ENCODE assay signal across 8 cellular contexts in genomic region chr20:17969276-17969883, GRCh38. TPM values are rescaled to one million over a fixed set of nuclear protein-coding genes. Genes with fewer than 3 reads are reported as not detected.
DNase-seq lines count a peak whose midpoint lies in the region; ATAC-seq and TF ChIP-seq lines count a peak whose summit lies in the region.

No MANE protein-coding gene starts in this region.

- WGBS in smooth muscle cell (ENCODE audit: low lambda C conversion rate): 1% methylated on average over 29 of the region's 29 CpGs

- H3K9me3 ChIP-seq in OCI-LY3 (ENCODE audit: insufficient read depth, low read length): no peaks in the 10 kb centered on the region
- no peaks in the 10 kb centered on the region for H3K9me3 ChIP-seq in iPS-20b (ENCODE audit: insufficient read depth, low read depth, low read length)
- H3K9me3 ChIP-seq in smooth muscle cell (replicated peaks; ENCODE audit: low read depth): no peaks in the 10 kb centered on the region

- H2AFZ ChIP-seq in OCI-LY3 (ENCODE audit: low read depth, low read length): peak overlapping the region; percentile 73; the same call in 1 of the 2 replicates
- H2AFZ ChIP-seq in smooth muscle cell (ENCODE audit: low read depth): peak overlapping the region; percentile 88

- DNase-seq in AG08396 (ENCODE audit: low spot score) (peak; percentile 35), astrocyte of the spinal cord (ENCODE audit: low read depth, low spot score) (no peak), smooth muscle cell (lab: John Stamatoyannopoulos, UW; ENCODE audit: unreplicated experiment) (no peak), hepatic stellate cell (ENCODE audit: low spot score) (no peak)

- H3K27me3 ChIP-seq in OCI-LY3 (ENCODE audit: low read depth, low read length): no peaks in the 10 kb centered on the region
- H3K27me3 ChIP-seq in iPS-20b (ENCODE audit: insufficient read depth, low read length): no peaks in the 10 kb centered on the region
- no peaks in the 10 kb centered on the region for H3K27me3 ChIP-seq in smooth muscle cell (ENCODE audit: low read depth)

- peaks cover 53% of the 10 kb centered on the region for H4K20me1 ChIP-seq in OCI-LY3 (ENCODE audit: insufficient read depth, low read length)
- peaks cover 37% of the 10 kb centered on the region for H4K20me1 ChIP-seq in smooth muscle cell (ENCODE audit: low read depth)

- peaks cover 98% of the 10 kb centered on the region for H3K79me2 ChIP-seq in OCI-LY3 (ENCODE audit: low read length)
- H3K79me2 ChIP-seq in smooth muscle cell (ENCODE audit: low read depth): peaks cover 84% of the 10 kb centered on the region

- TF ChIP-seq CTCF in OCI-LY3 (IDR thresholded peaks at IDR 0.05; ENCODE audit: low read depth, low read length): 0 out of 2 replicates have a peak, but pooled peaks have one; percentile 15
- no peak for TF ChIP-seq CTCF in astrocyte of the spinal cord (IDR thresholded peaks at IDR 0.05; ENCODE audit: low read depth, low read length)
- no peak for TF ChIP-seq CTCF in smooth muscle cell (IDR thresholded peaks at IDR 0.05; ENCODE audit: borderline replicate concordance, insufficient read depth, poor library complexity, severe bottlenecking)

- in situ Hi-C loops in astrocyte of the spinal cord (cut with HindIII; ENCODE audit: low sequenced_read_pairs): no loop called here

- H3K27ac ChIP-seq in OCI-LY3 (ENCODE audit: low read length) (peak overlapping the region; percentile 95), iPS-20b (ENCODE audit: low read length) (peak overlapping the region; percentile 94), smooth muscle cell (ENCODE audit: low read depth) (peak overlapping the region; percentile 99)

- H3K4me1 ChIP-seq in OCI-LY3 (ENCODE audit: low read length) (peaks cover 53% of the 10 kb centered on the region), iPS-20b (ENCODE audit: insufficient read depth, low read length) (peaks cover 24% of the 10 kb centered on the region), smooth muscle cell (ENCODE audit: low read depth) (peaks cover 64% of the 10 kb centered on the region)

- peak overlapping the region; percentile 82 for H3K4me3 ChIP-seq in OCI-LY3 (ENCODE audit: low read length)
- H3K4me3 ChIP-seq in astrocyte of the spinal cord (ENCODE audit: low read depth, low read length): peak overlapping the region; percentile 90
- peak overlapping the region; percentile 96 for H3K4me3 ChIP-seq in iPS-20b (ENCODE audit: low read length)
- H3K4me3 ChIP-seq in smooth muscle cell: peak overlapping the region; percentile 75

- peaks cover 5% of the 10 kb centered on the region for H3F3A ChIP-seq in smooth muscle cell (ENCODE audit: low read depth)

- peak overlapping the region; percentile 78 for H3K4me2 ChIP-seq in OCI-LY3 (ENCODE audit: low read length)
- H3K4me2 ChIP-seq in smooth muscle cell: peak overlapping the region; percentile 89

- ATAC-seq in GM18508 (IDR thresholded peaks at IDR 0.05; ENCODE audit: insufficient read depth, unreplicated experiment) (peak; percentile 1), HG03045 (IDR thresholded peaks at IDR 0.05; ENCODE audit: unreplicated experiment) (peak; percentile 8)

- peaks cover 64% of the 10 kb centered on the region for H3K36me3 ChIP-seq in OCI-LY3 (replicated peaks; ENCODE audit: low read depth, low read length)
- H3K36me3 ChIP-seq in iPS-20b (ENCODE audit: insufficient read depth, low read depth, low read length): peaks cover 61% of the 10 kb centered on the region
- H3K36me3 ChIP-seq in smooth muscle cell (ENCODE audit: low read depth): no peaks in the 10 kb centered on the region

- H3K9ac ChIP-seq in OCI-LY3 (ENCODE audit: low read length) (peak overlapping the region; percentile 98), iPS-20b (ENCODE audit: low read depth, low read length) (peak overlapping the region; percentile 99), smooth muscle cell (ENCODE audit: low read depth) (peak overlapping the region; percentile 98)

RNA-seq across cellular contexts. Expression of gene MGME1, which starts 0.6 kb away (rescaled TPM):
- 16.0 and 18.3 TPM in 2 replicates for total RNA-seq in smooth muscle cell
- 15.7 and 20.6 TPM in 2 replicates for polyA plus RNA-seq in smooth muscle cell

RNA-seq across cellular contexts. Expression of gene SNX5, which starts 0.8 kb away (rescaled TPM):
- total RNA-seq in smooth muscle cell: 92.3 and 100 TPM in 2 replicates
- polyA plus RNA-seq in smooth muscle cell: 46.3 and 49.8 TPM in 2 replicates
